8 cellular contexts compared by ENCODE assay signal in the genomic region with DNA sequence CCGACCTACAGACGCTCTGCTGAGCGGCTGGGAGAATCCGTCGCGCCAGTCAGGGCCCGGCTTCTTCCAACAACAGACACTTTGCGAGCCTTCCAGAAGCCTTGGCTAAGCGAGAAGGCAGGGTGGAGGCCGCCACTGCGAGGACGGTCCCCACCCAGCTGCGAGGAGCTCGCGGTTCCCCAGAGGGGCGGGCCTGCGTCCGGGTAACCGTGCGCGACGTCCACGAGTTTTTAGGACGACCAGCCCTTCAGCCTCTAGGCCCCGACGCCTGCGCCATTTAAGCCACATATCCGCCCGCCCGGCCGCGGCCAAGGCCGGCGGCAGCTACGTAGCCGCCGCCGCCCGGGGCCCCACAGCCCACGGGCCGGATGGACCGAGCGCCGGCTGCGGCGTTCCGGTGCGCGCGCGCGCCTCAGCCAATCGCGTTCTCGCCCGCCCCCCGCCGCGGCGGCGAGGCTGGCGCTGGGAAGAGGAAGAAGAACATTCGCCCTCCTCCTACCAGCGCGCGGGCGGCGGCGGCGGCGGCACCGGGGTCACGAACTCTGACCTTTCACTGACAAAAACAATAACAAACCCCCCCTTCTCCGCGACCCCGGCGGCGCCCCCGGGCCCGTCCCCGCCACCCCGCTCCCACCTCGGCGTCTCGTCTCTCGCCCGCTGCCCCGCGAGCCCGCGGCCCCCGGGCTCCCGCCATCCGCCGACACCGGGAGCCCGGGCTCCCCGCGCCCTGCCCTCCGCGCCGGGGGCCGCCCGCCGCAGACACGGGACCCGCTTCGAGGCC. TPM values are rescaled to one million over a fixed set of nuclear protein-coding genes. Genes with fewer than 3 reads are reported as not detected.
DNase-seq lines count a peak whose midpoint lies in the region; ATAC-seq and TF ChIP-seq lines count a peak whose summit lies in the region.

NR2C2 (plus strand) TSS at position 479 of the 781 bp plus-strand sequence. CDS start 56,332 bp downstream, outside the sequence.

- peak within 1 kb of the TSS; percentile 92 to 96 (median 94) for H3K27ac ChIP-seq in right lobe of liver

- peak; percentile 93 for TF ChIP-seq POLR2A in right lobe of liver (IDR thresholded peaks at IDR 0.05)

- 0% methylated on average over 3 of the region's 108 CpGs for WGBS in right lobe of liver (ENCODE audit: insufficient coverage, low coverage, low lambda C conversion rate, missing lambda C conversion rate)

- peaks cover 0 to 42% (median 20%) of the 10 kb centered on the region in 4 donors for H3K4me1 ChIP-seq in right lobe of liver

- no peaks in the 10 kb centered on the region for H3K9me3 ChIP-seq in right lobe of liver

- TF ChIP-seq CTCF in right lobe of liver (IDR thresholded peaks at IDR 0.05), result no peak

- H3K27me3 ChIP-seq in right lobe of liver, result no peaks in the 10 kb centered on the region

- intact Hi-C loops in right lobe of liver (cut with DNase I), result no loop called here

- ATAC-seq in HG03432 (IDR thresholded peaks at IDR 0.05; ENCODE audit: unreplicated experiment), result peak; percentile 65
- peak; percentile 67 to 74 (median 74) for ATAC-seq in right lobe of liver

- peaks cover 0 to 10% (median 7%) of the 10 kb centered on the region in 4 donors for H3K36me3 ChIP-seq in right lobe of liver

- peak within 1 kb of the TSS; percentile 70 to 98 (median 94) for H3K4me3 ChIP-seq in right lobe of liver

- DNase-seq in AML-193 (lab: John Stamatoyannopoulos, UW) (peak; percentile 85 to 86), GM19238 (ENCODE audit: insufficient read length, low spot score) (peak; percentile 85), NCI-H774 (lab: John Stamatoyannopoulos, UW) (peak; percentile 80), dermis microvascular lymphatic vessel endothelial cell (ENCODE audit: low read depth in 2 of 2) (peak; percentile 42 to 88), right lobe of liver (peak; percentile 94)
- DNase-seq in activated CD4-positive, alpha-beta T cell treated with anti-CD3 and anti-CD28 coated beads, Interleukin-2, amount 50 U/mL, for 4 hours, result peak; percentile 84
- peak; percentile 85 for DNase-seq in stimulated activated CD4-positive, alpha-beta T cell treated with anti-CD3 and anti-CD28 coated beads, Interleukin-4, amount 100 ng/mL, for 24 hours

RNA-seq across cellular contexts. Expression of gene NR2C2, which starts in this region (rescaled TPM):
- total RNA-seq in dermis microvascular lymphatic vessel endothelial cell (16.3 and 21.6 TPM in 2 replicates), right lobe of liver (10 to 100 TPM; 10.8 to 18.6 (median 12.2) TPM)

Comparison
In these comparisons a context has a peak if more than half of its experiments do, and no peak if none do; other contexts are left out.
1. Peak in every context shown above with its lines: DNase-seq, ATAC-seq, H3K4me3 ChIP-seq and H3K27ac ChIP-seq.